In the genomic region with DNA sequence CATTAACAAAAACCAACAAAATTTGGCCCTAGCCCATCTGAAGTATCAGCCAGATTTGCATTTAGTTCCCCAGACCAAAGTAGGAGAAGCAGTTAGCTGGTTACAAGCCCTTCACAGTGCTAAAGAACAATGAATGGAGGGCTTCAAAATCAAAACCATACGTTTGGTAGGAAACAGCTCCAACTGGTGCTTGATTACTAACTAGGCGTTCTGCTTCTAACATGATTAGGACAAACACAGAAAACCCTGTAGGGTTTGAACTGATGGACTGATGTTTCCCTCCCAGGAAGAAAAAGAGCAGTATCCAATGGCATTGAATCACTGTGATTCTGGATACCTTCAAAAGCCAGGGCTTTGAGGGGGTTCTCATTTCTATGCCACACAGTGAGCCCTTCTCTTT, we compare ENCODE assay signal across 17 cellular contexts. TPM values are rescaled to one million over a fixed set of nuclear protein-coding genes. Genes with fewer than 3 reads are reported as not detected.
DNase-seq lines count a peak whose midpoint lies in the region; ATAC-seq, FAIRE-seq and TF ChIP-seq lines count a peak whose summit lies in the region.
"Had no signal": no experiment of that assay in that cellular context is flagged by ENCODE, and none has a peak within 500 bp of the region (broad histone marks: within the 10 kb centered on the region; RNA-seq: fewer than 3 reads in every experiment).

No MANE protein-coding gene starts in this region.

- H3K9me3 ChIP-seq in small intestine (ENCODE audit: control insufficient read depth, low read depth), result no peaks in the 10 kb centered on the region
- H3K9me3 ChIP-seq: gastroesophageal sphincter, prostate gland had no signal

- no peak for FAIRE-seq in small intestine (lab: Jason Lieb, UNC)
- FAIRE-seq: GM12891, K562 had no signal

- H3K27me3 ChIP-seq in small intestine (ENCODE audit: control insufficient read depth in 2 of 2, insufficient read depth in 2 of 2, low read length in 2 of 2), result no peaks in the 10 kb centered on the region
- H3K27me3 ChIP-seq: gastroesophageal sphincter had no signal

- POLR2A ChIA-PET in WTC11 (lab: Charles Lee), result no interaction called here

- peak; percentile 38 for ATAC-seq in WTC11
- ATAC-seq: gastroesophageal sphincter, K562 had no signal

- H3K4me1 Mint-ChIP-seq in HFFc6 (ENCODE audit: low read depth) (peaks cover 89% of the 10 kb centered on the region), WTC11 (peaks cover 13% of the 10 kb centered on the region), progenitor cell of endocrine pancreas (ENCODE audit: low read depth) (peaks cover 40% of the 10 kb centered on the region)
- H3K4me1 Mint-ChIP-seq in T-helper 2 cell treated with Interferon-gamma antibody and Interleukin-4, amounts not matched to agents 5 μg/mL and 100 μg/mL, for 36 hours (ENCODE audit: low read depth), result peaks cover 35% of the 10 kb centered on the region

- H3K27ac Mint-ChIP-seq in HFFc6 (peak overlapping the region; percentile 84), WTC11 (no peak overlapping the region), progenitor cell of endocrine pancreas (peak overlapping the region; percentile 55)
- no peak overlapping the region for H3K27ac Mint-ChIP-seq in T-helper 2 cell treated with Interferon-gamma antibody and Interleukin-4, amounts not matched to agents 5 μg/mL and 100 μg/mL, for 36 hours
- H3K27ac Mint-ChIP-seq: activated CD4-positive, alpha-beta memory T cell treated with anti-CD3 and anti-CD28 coated beads, Interleukin-2, amount 10 ng/mL, durations not matched to agents 7 days and 5 days; CD4-positive, alpha-beta T cell had no signal

- H3K27me3 Mint-ChIP-seq in HFFc6 (ENCODE audit: insufficient read depth) (no peaks in the 10 kb centered on the region; the same call in 1 of the 2 replicates), WTC11 (ENCODE audit: low read depth) (no peaks in the 10 kb centered on the region), progenitor cell of endocrine pancreas (no peaks in the 10 kb centered on the region)
- H3K27me3 Mint-ChIP-seq in T-helper 2 cell treated with Interferon-gamma antibody and Interleukin-4, amounts not matched to agents 5 μg/mL and 100 μg/mL, for 36 hours (ENCODE audit: low read depth), result no peaks in the 10 kb centered on the region
- H3K27me3 Mint-ChIP-seq: activated CD4-positive, alpha-beta memory T cell treated with anti-CD3 and anti-CD28 coated beads, Interleukin-2, amount 10 ng/mL, durations not matched to agents 7 days and 5 days; CD4-positive, alpha-beta T cell had no signal

- CTCF ChIA-PET in WTC11 (lab: Charles Lee), result interaction anchor here (0.9 kb wide), 2 partner anchors 47 to 119 kb away, joined by 3 read pairs; no protein-coding TSS in a partner anchor

- no peak overlapping the region for H3K27ac ChIP-seq in small intestine (ENCODE audit: low read depth in 1 of 2, low read length in 1 of 2)
- H3K27ac ChIP-seq: gastroesophageal sphincter, prostate gland had no signal

- H3K36me3 Mint-ChIP-seq in HFFc6 (ENCODE audit: low read depth) (no peaks in the 10 kb centered on the region), WTC11 (no peaks in the 10 kb centered on the region), progenitor cell of endocrine pancreas (ENCODE audit: insufficient read depth) (no peaks in the 10 kb centered on the region)
- H3K36me3 Mint-ChIP-seq in T-helper 2 cell treated with Interferon-gamma antibody and Interleukin-4, amounts not matched to agents 5 μg/mL and 100 μg/mL, for 36 hours (ENCODE audit: low read depth), result no peaks in the 10 kb centered on the region

- no peaks in the 10 kb centered on the region for H3K36me3 ChIP-seq in small intestine (ENCODE audit: control insufficient read depth in 2 of 2, insufficient read depth in 2 of 2, low read length in 2 of 2)
- H3K36me3 ChIP-seq: gastroesophageal sphincter, prostate gland had no signal

- H3K9me3 Mint-ChIP-seq in HFFc6 (no peaks in the 10 kb centered on the region), WTC11 (no peaks in the 10 kb centered on the region), progenitor cell of endocrine pancreas (ENCODE audit: low read depth) (no peaks in the 10 kb centered on the region)
- no peaks in the 10 kb centered on the region for H3K9me3 Mint-ChIP-seq in T-helper 2 cell treated with Interferon-gamma antibody and Interleukin-4, amounts not matched to agents 5 μg/mL and 100 μg/mL, for 36 hours
- H3K9me3 Mint-ChIP-seq: activated CD4-positive, alpha-beta memory T cell treated with anti-CD3 and anti-CD28 coated beads, Interleukin-2, amount 10 ng/mL, durations not matched to agents 7 days and 5 days; CD4-positive, alpha-beta T cell had no signal

- no peak for TF ChIP-seq CTCF in HFFc6 (IDR thresholded peaks at IDR 0.05)
- no peak for TF ChIP-seq CTCF in WTC11 (IDR thresholded peaks at IDR 0.05)
- TF ChIP-seq CTCF in fibroblast of mammary gland (conservative IDR thresholded peaks at IDR 0.05; ENCODE audit: control insufficient read depth, insufficient read depth, low read depth, low read length), result no peak
- TF ChIP-seq CTCF in progenitor cell of endocrine pancreas (IDR thresholded peaks at IDR 0.05; ENCODE audit: unreplicated experiment), result no peak

- peak; percentile 10 for DNase-seq in HFFc6
- no peak for DNase-seq in WTC11 (ENCODE audit: low spot score)
- peak; percentile 57 for DNase-seq in fibroblast of mammary gland (ENCODE audit: low read depth)
- no peak for DNase-seq in progenitor cell of endocrine pancreas (ENCODE audit: low spot score, unreplicated experiment)
- no peak for DNase-seq in T-helper 2 cell treated with Interferon-gamma antibody and Interleukin-4, amounts not matched to agents 5 μg/mL and 100 μg/mL, for 36 hours (ENCODE audit: low spot score)
- DNase-seq in occipital lobe (lab: John Stamatoyannopoulos, UW), result no peak
- DNase-seq in small intestine, result no peak
- DNase-seq: activated CD4-positive, alpha-beta memory T cell treated with anti-CD3 and anti-CD28 coated beads, Interleukin-2, amount 10 ng/mL, durations not matched to agents 7 days and 5 days; activated gamma-delta T cell; CD4-positive, alpha-beta T cell; NCI-H1417; substantia nigra had no signal

- peak overlapping the region; percentile 59 for H3K4me3 Mint-ChIP-seq in HFFc6
- H3K4me3 Mint-ChIP-seq in WTC11, result no peak overlapping the region
- H3K4me3 Mint-ChIP-seq in progenitor cell of endocrine pancreas (ENCODE audit: low read depth), result no peak overlapping the region
- H3K4me3 Mint-ChIP-seq in T-helper 2 cell treated with Interferon-gamma antibody and Interleukin-4, amounts not matched to agents 5 μg/mL and 100 μg/mL, for 36 hours, result no peak overlapping the region
- H3K4me3 Mint-ChIP-seq: activated CD4-positive, alpha-beta memory T cell treated with anti-CD3 and anti-CD28 coated beads, Interleukin-2, amount 10 ng/mL, durations not matched to agents 7 days and 5 days; CD4-positive, alpha-beta T cell had no signal

- WGBS in small intestine, 3 donors, result 71 to 86% (median 83%) methylated on average over 2 of the region's 2 CpGs

- no peak overlapping the region for H3K4me3 ChIP-seq in fibroblast of mammary gland (ENCODE audit: control insufficient read depth, low read depth, low read length)
- H3K4me3 ChIP-seq in small intestine (ENCODE audit: low read depth in 1 of 2, low read length in 2 of 2), result no peak overlapping the region
- H3K4me3 ChIP-seq: gastroesophageal sphincter, K562, prostate gland had no signal

- H3K4me1 ChIP-seq in small intestine (ENCODE audit: control insufficient read depth in 2 of 2, insufficient read depth in 1 of 2, low read depth in 1 of 2, low read length in 1 of 2), result peaks cover 0 to 3% of the 10 kb centered on the region in 2 donors
- H3K4me1 ChIP-seq: prostate gland had no signal

TF ChIP-seq in WTC11, 78 proteins besides CTCF, POLR2A, EP300 and RAD21:
- TF ChIP-seq PRDM15 (CRISPR knock-in tag; IDR thresholded peaks at IDR 0.05), result no peak

RNA-seq across cellular contexts. Expression of gene STAT4, which starts 20.5 kb away (rescaled TPM):
- 1 to 10 TPM in 1 of 6 experiments, under 1 TPM in 5; 0.31 to 1.1 (median 0.47) TPM for total RNA-seq in HFFc6 (2021; fragmentation: NEBNext Ultra II Directional; extraction: Animal tissue kit (Norgen Biotek cat#: 25700))
- total RNA-seq in WTC11 (2021) (0.44 to 0.76 TPM (median 0.44 TPM) in 3 replicates), progenitor cell of endocrine pancreas (18.8 and 23.4 TPM in 2 replicates), occipital lobe (1.2 TPM)
- 1 to 10 TPM; 1.0 to 2.2 (median 1.1) TPM for polyA plus RNA-seq in small intestine
- total RNA-seq: G401, K562 had no signal

Comparison
In these comparisons a context has a peak if more than half of its experiments do, and no peak if none do; other contexts are left out.
1. DNase-seq: peak in HFFc6 (single experiment) and fibroblast of mammary gland (single experiment); none in WTC11 (single experiment), progenitor cell of endocrine pancreas (single experiment), T-helper 2 cell treated with Interferon-gamma antibody and Interleukin-4, amounts not matched to agents 5 μg/mL and 100 μg/mL, for 36 hours (single experiment), occipital lobe (single experiment) and small intestine (single experiment).
2. H3K27ac Mint-ChIP-seq: peak in HFFc6 (single experiment) and progenitor cell of endocrine pancreas (single experiment); none in WTC11 (single experiment) and T-helper 2 cell treated with Interferon-gamma antibody and Interleukin-4, amounts not matched to agents 5 μg/mL and 100 μg/mL, for 36 hours (single experiment).